Comparison of ENCODE assay signal across 19 cellular contexts in the genomic region with DNA sequence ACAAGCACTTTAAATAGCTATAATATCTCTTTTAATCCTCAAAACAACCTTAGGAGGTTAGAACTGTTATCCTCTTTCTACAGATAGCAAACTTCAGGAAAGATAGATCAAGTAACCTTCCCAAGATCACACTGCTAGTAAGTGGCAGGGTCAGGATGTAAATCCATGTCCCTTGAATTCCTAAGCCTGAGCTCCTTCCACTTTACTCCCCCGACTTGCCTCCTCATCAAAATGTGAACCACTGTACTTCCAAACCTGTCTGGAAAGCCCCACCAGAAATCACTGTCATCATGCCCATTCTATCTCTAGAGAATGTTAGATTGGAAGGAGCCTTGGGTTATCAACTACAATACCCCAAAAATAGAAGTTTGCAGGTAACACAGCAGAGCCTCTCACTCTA. TPM values are rescaled to one million over a fixed set of nuclear protein-coding genes. Genes with fewer than 3 reads are reported as not detected.
A peak's percentile ranks its signal among the peaks of the same experiment; 100 is the strongest.
DNase-seq lines count a peak whose midpoint lies in the region; ATAC-seq and TF ChIP-seq lines count a peak whose summit lies in the region.
"Had no signal": no experiment of that assay in that cellular context is flagged by ENCODE, and none has a peak within 500 bp of the region (broad histone marks: within the 10 kb centered on the region; RNA-seq: fewer than 3 reads in every experiment).

No MANE protein-coding gene starts in this region.

- H3K18ac ChIP-seq in IMR-90 (ENCODE audit: low read depth, low read length) = peak overlapping the region; percentile 94; the same call in 1 of the 2 replicates

- H2BK120ac ChIP-seq in IMR-90 (ENCODE audit: low read depth, low read length) = peak overlapping the region; percentile 91

- H4K20me1 ChIP-seq in IMR-90 (ENCODE audit: insufficient read depth, low read length) = no peaks in the 10 kb centered on the region

- peak overlapping the region; percentile 48; the same call in 1 of the 2 replicates for H3K56ac ChIP-seq in IMR-90 (ENCODE audit: extremely low read depth, insufficient read depth, low read length)

- H2BK5ac ChIP-seq in IMR-90 (ENCODE audit: low read depth, low read length, poor library complexity, severe bottlenecking) = peak overlapping the region; percentile 72

- DNase-seq in IMR-90 (no peak), esophagus muscularis mucosa (ENCODE audit: extremely low spot score) (peak; percentile 8), SK-N-DZ (ENCODE audit: low spot score) (no peak), NCI-H510A (lab: John Stamatoyannopoulos, UW) (no peak)
- DNase-seq: BE2C, DMS53, NCI-H1092, NCI-H146, NCI-H2029, NCI-H2227 treated with DMSO at 0.1 percent for 48 hours, NCI-H524, NCI-H774, Right ventricle myocardium superior had no signal

- peak overlapping the region; percentile 94 for H2BK20ac ChIP-seq in IMR-90 (ENCODE audit: low read depth, low read length)

- H3K9me1 ChIP-seq in IMR-90 (ENCODE audit: insufficient read depth, low read length) = peaks cover 15% of the 10 kb centered on the region

- H3K36me3 ChIP-seq in ACC112 (ENCODE audit: insufficient read depth, low read length) (no peaks in the 10 kb centered on the region), IMR-90 (ENCODE audit: control insufficient read depth, insufficient read depth, low read length) (no peaks in the 10 kb centered on the region), esophagus muscularis mucosa (no peaks in the 10 kb centered on the region), skeletal muscle satellite cell (ENCODE audit: insufficient read depth, low read length) (no peaks in the 10 kb centered on the region)
- H3K36me3 ChIP-seq: BE2C had no signal

- H3K4me2 ChIP-seq in IMR-90 (ENCODE audit: low read depth, low read length) = peak overlapping the region; percentile 54; the same call in 1 of the 2 replicates
- peak overlapping the region; percentile 52 for H3K4me2 ChIP-seq in skeletal muscle satellite cell (ENCODE audit: low read length)

- no peak overlapping the region for H3K9ac ChIP-seq in IMR-90 (ENCODE audit: low read depth, low read length)
- peak overlapping the region; percentile 43 for H3K9ac ChIP-seq in skeletal muscle satellite cell (ENCODE audit: low read depth, low read length)

- H3K4ac ChIP-seq in IMR-90 (ENCODE audit: low read depth, low read length) = peak overlapping the region; percentile 78

- peak overlapping the region; percentile 90; the same call in 1 of the 2 replicates for H4K5ac ChIP-seq in IMR-90 (ENCODE audit: low read depth, low read length)

- POLR2A ChIA-PET in IMR-90 (lab: Charles Lee; ENCODE audit: unreplicated experiment) = interaction anchor here (0.6 to 1.0 kb wide), 2 partner anchors 83 to 102 kb away, joined by 3 read pairs; no protein-coding TSS in a partner anchor

- H3K4me1 ChIP-seq in ACC112 (ENCODE audit: control insufficient read depth, insufficient read depth, low read length, unreplicated experiment) (peaks cover 25% of the 10 kb centered on the region), IMR-90 (ENCODE audit: control insufficient read depth, insufficient read depth, low read length) (peaks cover 22% of the 10 kb centered on the region), esophagus muscularis mucosa (peaks cover 0 to 30% (median 18%) of the 10 kb centered on the region in 4 donors), skeletal muscle satellite cell (ENCODE audit: control insufficient read depth, insufficient read depth, low read length) (peaks cover 58% of the 10 kb centered on the region)
- H3K4me1 ChIP-seq: BE2C had no signal

- peak overlapping the region; percentile 71 for H3K14ac ChIP-seq in IMR-90 (replicated peaks; ENCODE audit: low read depth, low read length)

- no peak overlapping the region for H3K4me3 ChIP-seq in ACC112 (ENCODE audit: low read depth, low read length)
- no peak overlapping the region for H3K4me3 ChIP-seq in IMR-90 (ENCODE audit: insufficient read depth, low read depth, low read length)
- H3K4me3 ChIP-seq in esophagus muscularis mucosa = no peak overlapping the region
- H3K4me3 ChIP-seq in skeletal muscle satellite cell (ENCODE audit: low read length) = no peak overlapping the region
- H3K4me3 ChIP-seq: K562, SK-N-MC had no signal

- no peak for TF ChIP-seq RAD21 in IMR-90 (IDR thresholded peaks at IDR 0.05; ENCODE audit: low read length)

- peak overlapping the region; percentile 29 to 77; a peak in 3 of 4 replicates for H4K8ac ChIP-seq in IMR-90 (ENCODE audit: low read depth in 2 of 2, low read length in 2 of 2)

- H3K79me2 ChIP-seq in ACC112 (ENCODE audit: control insufficient read depth, insufficient read depth, low read length, unreplicated experiment) = peaks cover 25% of the 10 kb centered on the region

- dilution Hi-C loops in IMR-90 (cut with HindIII; ENCODE audit: low sequenced_read_pairs, unreplicated experiment) = no loop called here

- H2AK5ac ChIP-seq in IMR-90 (ENCODE audit: low read depth, low read length) = peak overlapping the region; percentile 68

- intact Hi-C loops in IMR-90 (cut with micrococcal nuclease) = no loop called here
- intact Hi-C loops in esophagus muscularis mucosa (cut with DNase I) = no loop called here

- H3K27ac ChIP-seq in ACC112 (ENCODE audit: low read depth, low read length) (peak overlapping the region; percentile 8; the same call in 1 of the 2 replicates), IMR-90 (ENCODE audit: insufficient read depth, low read length) (no peak overlapping the region), esophagus muscularis mucosa (replicated peaks in 1 of 4) (no peak overlapping the region)
- H3K27ac ChIP-seq: SK-N-MC had no signal

- H4K91ac ChIP-seq in IMR-90 (ENCODE audit: insufficient read depth, low read depth, low read length) = peak overlapping the region; percentile 64; the same call in 1 of the 2 replicates

- CTCF ChIA-PET in IMR-90 (lab: Yijun Ruan, JAX) = interaction anchor here (1.0 to 1.7 kb wide), 3 partner anchors 30 to 165 kb away, joined by 3 to 6 read pairs (median 4); no protein-coding TSS in a partner anchor

- H3K79me1 ChIP-seq in IMR-90 (ENCODE audit: low read depth in 1 of 2, low read length in 2 of 2) = peaks cover 4 to 34% of the 10 kb centered on the region in 2 experiments

- no peaks in the 10 kb centered on the region for H3K27me3 ChIP-seq in ACC112 (ENCODE audit: insufficient read depth, low read length)
- no peaks in the 10 kb centered on the region for H3K27me3 ChIP-seq in IMR-90 (ENCODE audit: control insufficient read depth, insufficient read depth, low read length)
- H3K27me3 ChIP-seq in esophagus muscularis mucosa = no peaks in the 10 kb centered on the region
- H3K27me3 ChIP-seq in skeletal muscle satellite cell (ENCODE audit: control insufficient read depth, insufficient read depth, low read length) = no peaks in the 10 kb centered on the region

- no peaks in the 10 kb centered on the region for H3K9me3 ChIP-seq in IMR-90 (ENCODE audit: control insufficient read depth, insufficient read depth, low read length)
- H3K9me3 ChIP-seq in esophagus muscularis mucosa = no peaks in the 10 kb centered on the region
- H3K9me3 ChIP-seq in skeletal muscle satellite cell (replicated peaks; ENCODE audit: low read length) = no peaks in the 10 kb centered on the region
- H3K9me3 ChIP-seq: BE2C had no signal

- peak overlapping the region; percentile 35; the same call in 2 of the 3 replicates for H2BK15ac ChIP-seq in IMR-90 (ENCODE audit: low read depth, low read length)

- H2AK9ac ChIP-seq in IMR-90 (replicated peaks; ENCODE audit: low read depth, low read length, poor library complexity) = no peak overlapping the region

- no TSS peak for BruUV-seq in IMR-90 (replicated peaks; lab: Mats Ljungman, UMichigan)

- TF ChIP-seq EP300 in esophagus muscularis mucosa (IDR thresholded peaks at IDR 0.05) = no peak

- H2AFZ ChIP-seq in ACC112 (ENCODE audit: low read length, unreplicated experiment) (no peak overlapping the region), IMR-90 (replicated peaks; ENCODE audit: low read length, poor library complexity) (no peak overlapping the region)

- H3K23ac ChIP-seq in IMR-90 (ENCODE audit: low read depth, low read length) = peak overlapping the region; percentile 81; the same call in 1 of the 2 replicates

- TF ChIP-seq POLR2A in IMR-90 (IDR thresholded peaks at IDR 0.05; ENCODE audit: low read depth, low read length) (no peak), esophagus muscularis mucosa (IDR thresholded peaks at IDR 0.05; ENCODE audit: low read depth) (no peak)

- peak; percentile 25; the same call in 1 of the 2 replicates for ATAC-seq in IMR-90 (ENCODE audit: low read depth)
- no peak for ATAC-seq in HG02588 (IDR thresholded peaks at IDR 0.05; ENCODE audit: unreplicated experiment)
- ATAC-seq: HCT116, K562 had no signal

- in situ Hi-C loops in IMR-90 (cut with MboI; ENCODE audit: low sequenced_read_pairs) = no loop called here

- no CpG with 5 or more reads among the region's 1 CpG for WGBS in IMR-90 (ENCODE audit: extremely low coverage in 2 of 2, insufficient read length in 1 of 2), 2 experiments
- 92% methylated on average over 1 of the region's 1 CpG for WGBS in esophagus muscularis mucosa

- TF ChIP-seq CTCF in IMR-90 (conservative IDR thresholded peaks at IDR 0.05; ENCODE audit: low read depth, low read length) (no peak), esophagus muscularis mucosa (IDR thresholded peaks at IDR 0.05) (no peak)

TF ChIP-seq in IMR-90, 13 proteins besides CTCF, POLR2A, EP300 and RAD21 (continues in another document):
- TF ChIP-seq RFX5 (IDR thresholded peaks at IDR 0.05; ENCODE audit: low read depth, low read length) (no peak), MAZ (IDR thresholded peaks at IDR 0.05; ENCODE audit: borderline replicate concordance, low read depth, low read length) (no peak), CHD1 (IDR thresholded peaks at IDR 0.05; ENCODE audit: low read depth, low read length) (no peak), MAFK (IDR thresholded peaks at IDR 0.05; ENCODE audit: low read depth, low read length) (no peak)
- TF ChIP-seq, protein P1, sequence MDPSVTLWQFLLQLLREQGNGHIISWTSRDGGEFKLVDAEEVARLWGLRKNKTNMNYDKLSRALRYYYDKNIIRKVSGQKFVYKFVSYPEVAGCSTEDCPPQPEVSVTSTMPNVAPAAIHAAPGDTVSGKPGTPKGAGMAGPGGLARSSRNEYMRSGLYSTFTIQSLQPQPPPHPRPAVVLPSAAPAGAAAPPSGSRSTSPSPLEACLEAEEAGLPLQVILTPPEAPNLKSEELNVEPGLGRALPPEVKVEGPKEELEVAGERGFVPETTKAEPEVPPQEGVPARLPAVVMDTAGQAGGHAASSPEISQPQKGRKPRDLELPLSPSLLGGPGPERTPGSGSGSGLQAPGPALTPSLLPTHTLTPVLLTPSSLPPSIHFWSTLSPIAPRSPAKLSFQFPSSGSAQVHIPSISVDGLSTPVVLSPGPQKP (IDR thresholded peaks at IDR 0.05; ENCODE audit: borderline replicate concordance, low read depth, low read length) = no peak

RNA-seq across cellular contexts. Expression of gene ME3, which starts 33.7 kb away (rescaled TPM):
- total RNA-seq in IMR-90 (2012; rRNA removed) = 9.0 and 9.2 TPM in 2 replicates
- 7.8 and 10.1 TPM in 2 replicates for polyA plus RNA-seq in IMR-90 (2012; rRNA removed)
- polyA plus RNA-seq in IMR-90 (2012; cell fraction: cytosol; rRNA removed) = 2.9 and 5.5 TPM in 2 replicates
- 39.5 and 39.7 TPM in 2 replicates for polyA plus RNA-seq in IMR-90 (2012; cell fraction: nucleus; rRNA removed; ENCODE audit: low replicate concordance)
- total RNA-seq in esophagus muscularis mucosa = 10 to 100 TPM; 20.4 to 50.1 (median 26.2) TPM
- total RNA-seq in skeletal muscle satellite cell (2012; rRNA removed) = 14.7 and 26.6 TPM in 2 replicates
- 13.3 and 15.8 TPM in 2 replicates for polyA plus RNA-seq in SK-N-DZ (2014; cell fraction: cytosol; rRNA removed)
- 68.1 and 98.3 TPM in 2 replicates for polyA plus RNA-seq in SK-N-DZ (2014; cell fraction: nucleus; rRNA removed)
- total RNA-seq: K562 had no signal
- polyA plus RNA-seq: K562 had no signal
